In the genomic region with DNA sequence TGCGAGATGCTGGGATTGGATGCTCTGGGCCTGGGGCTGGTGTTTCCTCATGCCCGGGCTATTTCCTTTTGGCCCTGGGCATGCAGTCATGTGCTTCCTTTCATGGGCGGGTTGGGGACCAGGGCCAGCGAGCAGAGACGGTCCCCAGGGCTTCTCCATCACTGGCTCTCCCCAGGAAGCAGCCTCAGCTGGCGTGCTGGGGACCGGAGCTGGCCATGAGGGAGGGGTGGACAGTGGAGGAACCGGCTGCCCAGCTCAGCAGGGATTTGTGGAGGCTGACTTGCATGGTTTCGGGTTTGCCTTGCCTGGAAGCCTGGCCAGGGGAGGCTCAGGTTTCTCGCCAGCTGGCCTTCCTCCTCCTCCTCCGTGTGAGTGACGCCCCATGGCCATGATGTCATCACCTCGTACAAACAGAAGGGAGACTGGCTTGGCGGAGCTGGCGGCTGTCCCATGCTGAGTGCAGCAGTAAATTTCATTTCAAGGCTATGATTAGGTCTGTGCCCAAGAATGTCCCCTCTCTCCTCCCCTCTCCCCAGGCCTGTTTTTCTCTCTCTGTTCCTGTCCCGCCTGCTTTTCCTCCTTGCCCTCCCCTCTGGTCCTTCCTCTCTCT, we compare ENCODE assay signal across 8 cellular contexts. TPM values are rescaled to one million over a fixed set of nuclear protein-coding genes. Genes with fewer than 3 reads are reported as not detected.
DNase-seq lines count a peak whose midpoint lies in the region; ATAC-seq, FAIRE-seq and TF ChIP-seq lines count a peak whose summit lies in the region.

No MANE protein-coding gene starts in this region.

- TF ChIP-seq CTCF in endothelial cell of umbilical vein (IDR thresholded peaks at IDR 0.05; ENCODE audit: extremely low read depth in 1 of 2, insufficient read depth in 1 of 2, low read depth in 1 of 2, low read length in 2 of 2) (no peak), tibial nerve (IDR thresholded peaks at IDR 0.05) (peak in 1 of 5 experiments; percentile 9)

- no peak overlapping the region for H2BK5ac ChIP-seq in mesendoderm (ENCODE audit: low read length)

- peak in 1 of 2 donors; percentile 81 for TF ChIP-seq EP300 in tibial nerve (IDR thresholded peaks at IDR 0.05)

- intact Hi-C loops in endothelial cell of umbilical vein (cut with micrococcal nuclease) = loop anchor here (1.0 to 5.0 kb wide), 8 partner anchors 9 to 977 kb away; partner anchors contain the start of genes TIMP2, TNRC6C and USP36

- no peak overlapping the region for H2BK120ac ChIP-seq in mesendoderm (ENCODE audit: low read depth, low read length)

- no TSS peak for BruUV-seq in endothelial cell of umbilical vein (replicated peaks; lab: Mats Ljungman, UMichigan)

- H4K5ac ChIP-seq in mesendoderm (ENCODE audit: low read length) = no peak overlapping the region

- H3K9me3 ChIP-seq in endothelial cell of umbilical vein (replicated peaks; ENCODE audit: control insufficient read depth, insufficient read depth, low read length) (no peaks in the 10 kb centered on the region), tibial nerve (no peaks in the 10 kb centered on the region)

- H3K4ac ChIP-seq in mesendoderm (ENCODE audit: low read depth, low read length) = no peak overlapping the region

- no peak overlapping the region for H3K23ac ChIP-seq in mesendoderm (ENCODE audit: low read length)

- POLR2A ChIA-PET in endothelial cell of umbilical vein (lab: Charles Lee) = interaction anchor here (1.0 to 1.5 kb wide), 3 partner anchors 11 to 72 kb away, joined by 4 read pairs; no protein-coding TSS in a partner anchor

- ATAC-seq in GM19328 (IDR thresholded peaks at IDR 0.05; ENCODE audit: unreplicated experiment) = no peak

- H3K9me1 ChIP-seq in endothelial cell of umbilical vein (replicated peaks; ENCODE audit: control insufficient read depth, extremely low read depth, insufficient read depth, low read length) = no peaks in the 10 kb centered on the region

- no peak overlapping the region for H3K56ac ChIP-seq in mesendoderm (ENCODE audit: low read length)

- no peaks in the 10 kb centered on the region for H3K79me2 ChIP-seq in ACC112 (ENCODE audit: control insufficient read depth, insufficient read depth, low read length, unreplicated experiment)
- no peaks in the 10 kb centered on the region for H3K79me2 ChIP-seq in endothelial cell of umbilical vein (ENCODE audit: control insufficient read depth, insufficient read depth, low read length)
- no peaks in the 10 kb centered on the region for H3K79me2 ChIP-seq in mesendoderm (ENCODE audit: control insufficient read depth, insufficient read depth, low read length)

- FAIRE-seq in endothelial cell of umbilical vein (lab: Jason Lieb, UNC) = no peak

- peak overlapping the region; percentile 78 for H3K9ac ChIP-seq in endothelial cell of umbilical vein (replicated peaks; ENCODE audit: extremely low read depth, insufficient read depth, low read length)
- H3K9ac ChIP-seq in mesendoderm (ENCODE audit: low read length) = no peak overlapping the region

- H4K8ac ChIP-seq in mesendoderm (ENCODE audit: low read depth, low read length) = no peak overlapping the region

- H3K36me3 ChIP-seq in ACC112 (ENCODE audit: insufficient read depth, low read length) (no peaks in the 10 kb centered on the region), endothelial cell of umbilical vein (ENCODE audit: control insufficient read depth in 2 of 2, extremely low read depth in 1 of 2, insufficient read depth in 2 of 2, low read length in 2 of 2) (no peaks in the 10 kb centered on the region), mesendoderm (ENCODE audit: control insufficient read depth, insufficient read depth, low read length) (no peaks in the 10 kb centered on the region), tibial nerve (no peaks in the 10 kb centered on the region)

- peak overlapping the region; percentile 97 for H3K27ac ChIP-seq in ACC112 (ENCODE audit: low read depth, low read length)
- peak overlapping the region; percentile 93 for H3K27ac ChIP-seq in endothelial cell of umbilical vein (ENCODE audit: insufficient read depth, low read depth, low read length)
- no peak overlapping the region for H3K27ac ChIP-seq in mesendoderm (ENCODE audit: low read depth, low read length)
- H3K27ac ChIP-seq in tibial nerve = peak overlapping the region; percentile 43 to 99 (median 86)

- H2BK15ac ChIP-seq in mesendoderm (replicated peaks; ENCODE audit: low read depth) = no peak overlapping the region

- dilution Hi-C loops in endothelial cell of umbilical vein (cut with MboI; ENCODE audit: extremely low pct_ligation_motif_present, low sequenced_read_pairs) = no loop called here

- CTCF ChIA-PET in endothelial cell of umbilical vein (lab: Charles Lee) = interaction anchor here (1.0 to 5.4 kb wide), 5 partner anchors 11 to 68 kb away, joined by 3 to 29 read pairs (median 3); no protein-coding TSS in a partner anchor

- H3K18ac ChIP-seq in mesendoderm (ENCODE audit: low read length) = no peak overlapping the region

- no peak overlapping the region for H2AK5ac ChIP-seq in mesendoderm (ENCODE audit: low read length)

- no peaks in the 10 kb centered on the region for H3K27me3 ChIP-seq in ACC112 (ENCODE audit: insufficient read depth, low read length)
- no peaks in the 10 kb centered on the region for H3K27me3 ChIP-seq in endothelial cell of umbilical vein (ENCODE audit: control insufficient read depth in 2 of 2, insufficient read depth in 2 of 2, low read length in 2 of 2)
- H3K27me3 ChIP-seq in mesendoderm (ENCODE audit: insufficient read depth, low read length, poor library complexity) = no peaks in the 10 kb centered on the region
- no peaks in the 10 kb centered on the region for H3K27me3 ChIP-seq in tibial nerve

- no CpG with 5 or more reads among the region's 16 CpGs for WGBS in mesendoderm (ENCODE audit: extremely low coverage, insufficient coverage, low lambda C conversion rate)
- 2% methylated on average over 16 of the region's 16 CpGs for WGBS in tibial nerve, 2 donors

- peak overlapping the region; percentile 60 for H3K4me3 ChIP-seq in ACC112 (ENCODE audit: low read depth, low read length)
- H3K4me3 ChIP-seq in endothelial cell of umbilical vein (replicated peaks in 1 of 3; ENCODE audit: insufficient read depth in 1 of 3, low read depth in 1 of 3, low read length in 3 of 3) = peak overlapping the region in 2 of 3 experiments; percentile 16 to 25
- no peak overlapping the region for H3K4me3 ChIP-seq in mesendoderm (ENCODE audit: low read length)
- H3K4me3 ChIP-seq in tibial nerve = peak overlapping the region in 1 of 4 donors; percentile 43

- H2AFZ ChIP-seq in ACC112 (ENCODE audit: low read length, unreplicated experiment) (no peak overlapping the region), endothelial cell of umbilical vein (ENCODE audit: low read depth, low read length) (peak overlapping the region; percentile 41)

- H3K4me1 ChIP-seq in ACC112 (ENCODE audit: control insufficient read depth, insufficient read depth, low read length, unreplicated experiment) (peaks cover 40% of the 10 kb centered on the region), endothelial cell of umbilical vein (ENCODE audit: control insufficient read depth, extremely low read depth, insufficient read depth, low read length) (peaks cover 30% of the 10 kb centered on the region), mesendoderm (ENCODE audit: control insufficient read depth, low read depth, low read length) (no peaks in the 10 kb centered on the region), tibial nerve (peaks cover 0 to 41% (median 20%) of the 10 kb centered on the region in 4 donors)

- H3K4me2 ChIP-seq in endothelial cell of umbilical vein (ENCODE audit: insufficient read depth, low read length) = peak overlapping the region; percentile 59
- H3K4me2 ChIP-seq in mesendoderm (ENCODE audit: low read length) = no peak overlapping the region

- no peaks in the 10 kb centered on the region for H3K79me1 ChIP-seq in mesendoderm (ENCODE audit: low read length)

- peak; percentile 55 for TF ChIP-seq POLR2A in endothelial cell of umbilical vein (IDR thresholded peaks at IDR 0.05; ENCODE audit: low read depth, low read length)
- peak in 1 of 2 donors; percentile 33 for TF ChIP-seq POLR2A in tibial nerve (IDR thresholded peaks at IDR 0.05)

- DNase-seq in HS-5 (ENCODE audit: low read depth) (peak; percentile 91), RKO (ENCODE audit: low spot score) (peak; percentile 35), endothelial cell of umbilical vein (ENCODE audit: low read depth, low spot score) (peak; percentile 96), mesendoderm (peak; percentile 76), tibial nerve (ENCODE audit: low spot score in 2 of 2) (peak; percentile 92 to 96)
- no peak for DNase-seq in NK-92 treated with Interleukin-12 subunit alpha and Interleukin-12 subunit beta, amount 100 ng/mL, for 24 hours (lab: John Stamatoyannopoulos, UW)

- no peaks in the 10 kb centered on the region for H4K20me1 ChIP-seq in endothelial cell of umbilical vein (replicated peaks; ENCODE audit: control insufficient read depth, extremely low read depth, insufficient read depth, low read length)

RNA-seq across cellular contexts. Expression of gene TIMP2, which starts 8.9 kb away (rescaled TPM):
- total RNA-seq in endothelial cell of umbilical vein (280 and 318 TPM in 2 replicates), tibial nerve (100 to 1,000 TPM; 187 to 456 (median 339) TPM)
- 115 and 138 TPM in 2 replicates for polyA plus RNA-seq in endothelial cell of umbilical vein
- 179 and 210 TPM in 2 replicates for polyA plus RNA-seq in endothelial cell of umbilical vein (2011; cell fraction: cytosol; rRNA removed)
- 89.1 and 95.1 TPM in 2 replicates for polyA plus RNA-seq in endothelial cell of umbilical vein (2011; cell fraction: nucleus; rRNA removed)
- 330 and 543 TPM in 2 replicates for polyA plus RNA-seq in endothelial cell of umbilical vein (2012)
- polyA minus RNA-seq in endothelial cell of umbilical vein = 124 and 137 TPM in 2 replicates
- polyA minus RNA-seq in endothelial cell of umbilical vein (2011; cell fraction: cytosol; rRNA and poly(A)+ RNA removed) = 27.8 TPM
- polyA minus RNA-seq in endothelial cell of umbilical vein (2011; cell fraction: nucleus; rRNA and poly(A)+ RNA removed) = 35.3 and 36.4 TPM in 2 replicates
- 25.3 TPM for polyA plus RNA-seq in mesendoderm (2013, experiment 1 of 2)
- polyA plus RNA-seq in mesendoderm (2013, experiment 2 of 2) = 24.9 TPM

RNA-seq across cellular contexts. Expression of gene CEP295NL, which starts 31.1 kb away (rescaled TPM):
- 3.6 and 8.3 TPM in 2 replicates for total RNA-seq in endothelial cell of umbilical vein
- 0.10 and 0.13 TPM in 2 replicates for polyA plus RNA-seq in endothelial cell of umbilical vein
- polyA plus RNA-seq in endothelial cell of umbilical vein (2011; cell fraction: cytosol; rRNA removed) = 0.04 and 0.06 TPM in 2 replicates
- polyA plus RNA-seq in endothelial cell of umbilical vein (2011; cell fraction: nucleus; rRNA removed) = 2.2 and 2.6 TPM in 2 replicates
- polyA plus RNA-seq in endothelial cell of umbilical vein (2012) = 0.38 and 0.40 TPM in 2 replicates
- 2.8 and 4.8 TPM in 2 replicates for polyA minus RNA-seq in endothelial cell of umbilical vein
- polyA minus RNA-seq in endothelial cell of umbilical vein (2011; cell fraction: cytosol; rRNA and poly(A)+ RNA removed) = not detected
- 5.3 and 16.9 TPM in 2 replicates for polyA minus RNA-seq in endothelial cell of umbilical vein (2011; cell fraction: nucleus; rRNA and poly(A)+ RNA removed)
- polyA plus RNA-seq in mesendoderm (2013, experiment 1 of 2) = 0.06 TPM
- 0.03 TPM for polyA plus RNA-seq in mesendoderm (2013, experiment 2 of 2)
- total RNA-seq in tibial nerve = 10 to 100 TPM in 2 of 4 donors, 1 to 10 TPM in 2; 6.5 to 35.1 (median 9.9) TPM

RNA-seq across cellular contexts. Expression of gene LGALS3BP, which starts 45.7 kb away (rescaled TPM):
- total RNA-seq in endothelial cell of umbilical vein = 0.76 and 1.3 TPM in 2 replicates
- polyA plus RNA-seq in endothelial cell of umbilical vein = 0.77 and 1.3 TPM in 2 replicates
- polyA plus RNA-seq in endothelial cell of umbilical vein (2011; cell fraction: cytosol; rRNA removed) = 0.41 and 0.48 TPM in 2 replicates
- 2.1 and 2.2 TPM in 2 replicates for polyA plus RNA-seq in endothelial cell of umbilical vein (2011; cell fraction: nucleus; rRNA removed)
- 0.83 and 1.7 TPM in 2 replicates for polyA plus RNA-seq in endothelial cell of umbilical vein (2012)
- polyA minus RNA-seq in endothelial cell of umbilical vein = 0.28 and 1.6 TPM in 2 replicates
- polyA minus RNA-seq in endothelial cell of umbilical vein (2011; cell fraction: cytosol; rRNA and poly(A)+ RNA removed) = 171 TPM
- polyA minus RNA-seq in endothelial cell of umbilical vein (2011; cell fraction: nucleus; rRNA and poly(A)+ RNA removed) = 0.19 and 1.2 TPM in 2 replicates
- polyA plus RNA-seq in mesendoderm (2013, experiment 1 of 2) = 15.3 TPM
- polyA plus RNA-seq in mesendoderm (2013, experiment 2 of 2) = 15.6 TPM
- 100 to 1,000 TPM; 191 to 392 (median 296) TPM for total RNA-seq in tibial nerve

Comparison
In these comparisons a context has a peak if more than half of its experiments do, and no peak if none do; other contexts are left out.
1. RNA of gene LGALS3BP, which starts 45.7 kb away (total RNA-seq): 191 to 392 TPM in tibial nerve; 0.76 to 1.3 TPM in endothelial cell of umbilical vein; every median in the first group is over 10 times any median in the second.